In the genomic region with DNA sequence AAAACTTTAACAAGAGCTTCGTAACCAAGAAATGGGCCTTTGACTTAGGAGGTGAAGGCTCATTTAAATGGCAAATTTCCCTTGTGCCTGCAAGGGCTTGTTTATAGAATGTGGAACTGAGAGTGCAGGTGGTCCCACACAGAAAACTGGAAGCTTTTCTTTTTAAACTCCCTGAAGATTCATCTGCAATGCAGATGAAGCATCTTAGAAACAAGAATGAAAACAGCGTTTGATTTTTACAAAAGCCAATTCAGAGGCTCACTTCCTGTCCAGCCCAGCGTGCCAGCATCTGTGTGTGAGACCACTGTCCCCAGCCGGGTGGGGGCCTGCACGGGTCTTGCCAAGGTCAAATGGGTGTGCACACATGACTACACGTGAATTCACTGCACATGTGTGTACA, we compare ENCODE assay signal across 13 cellular contexts.
DNase-seq lines count a peak whose midpoint lies in the region; ATAC-seq, FAIRE-seq and TF ChIP-seq lines count a peak whose summit lies in the region.
"Had no signal": no experiment of that assay in that cellular context is flagged by ENCODE, and none has a peak within 500 bp of the region (broad histone marks: within the 10 kb centered on the region; RNA-seq: fewer than 3 reads in every experiment).

No MANE protein-coding gene starts in this region.

- no peaks in the 10 kb centered on the region for H3K27me3 ChIP-seq in H1 (replicated peaks in 1 of 4; ENCODE audit: control insufficient read depth in 3 of 4, extremely low read depth in 1 of 4, insufficient read depth in 3 of 4, low read length in 3 of 4)
- peaks cover 0 to 18% (median 0%) of the 10 kb centered on the region in 4 donors for H3K27me3 ChIP-seq in esophagus squamous epithelium
- H3K27me3 ChIP-seq: right atrium auricular region had no signal

- no peak overlapping the region for H3K4ac ChIP-seq in H1 (replicated peaks; ENCODE audit: insufficient read length, low read depth, low read length)

- H3K27me3 Mint-ChIP-seq in stimulated activated naive CD8-positive, alpha-beta T cell treated with anti-CD3 and anti-CD28 coated beads, Interleukin-15, amount 100 ng/mL, for 72 hours: peaks cover 8% of the 10 kb centered on the region

- no peak overlapping the region for H2BK120ac ChIP-seq in H1 (replicated peaks; ENCODE audit: low read depth, low read length)

- H3K27ac Mint-ChIP-seq in stimulated activated naive CD8-positive, alpha-beta T cell treated with anti-CD3 and anti-CD28 coated beads, Interleukin-15, amount 100 ng/mL, for 72 hours: no peak overlapping the region

- no peaks in the 10 kb centered on the region for H3K36me3 ChIP-seq in H1 (ENCODE audit: control insufficient read depth in 2 of 4, insufficient read depth in 4 of 4, low read length in 3 of 4)
- H3K36me3 ChIP-seq in esophagus squamous epithelium: no peaks in the 10 kb centered on the region
- H3K36me3 ChIP-seq: right atrium auricular region had no signal

- TF ChIP-seq CTCF in H1 (IDR thresholded peaks at IDR 0.05; ENCODE audit: control extremely low read depth in 1 of 3, insufficient read depth in 1 of 3, low read depth in 1 of 3, low read length in 3 of 3): no peak
- TF ChIP-seq CTCF in esophagus squamous epithelium (IDR thresholded peaks at IDR 0.05): no peak

- WGBS in H1 (ENCODE audit: extremely low coverage in 1 of 2, insufficient coverage in 1 of 2, insufficient read length in 1 of 2, insufficient replicate concordance in 2 of 2, low coverage in 1 of 2, low lambda C conversion rate in 2 of 2, missing lambda C conversion rate in 1 of 2), 2 experiments: 63% methylated on average over 6 of the region's 6 CpGs; no CpG with 5 or more reads in 1 of the 2 experiments
- WGBS in esophagus squamous epithelium, 2 donors: 48 to 76% methylated on average over 2 to 6 of the region's 6 CpGs

- no peak overlapping the region for H3K14ac ChIP-seq in H1 (ENCODE audit: insufficient read length)

- peak overlapping the region; percentile 69; the same call in 1 of the 2 replicates for H2BK12ac ChIP-seq in H1 (ENCODE audit: low read depth, low read length)

- 0 out of 2 replicates have a peak overlapping the region, but pooled peaks have one; percentile 67 for H2BK20ac ChIP-seq in H1 (ENCODE audit: low read length)

- H3K79me2 ChIP-seq in H1 (ENCODE audit: control insufficient read depth in 1 of 2, insufficient read depth in 2 of 2, low read length in 2 of 2): no peaks in the 10 kb centered on the region

- H4K8ac ChIP-seq in H1 (ENCODE audit: extremely low read depth, insufficient read depth, low read length): no peak overlapping the region

- H3K27ac ChIP-seq in H1 (ENCODE audit: low read depth, low read length) (no peak overlapping the region), esophagus squamous epithelium (no peak overlapping the region)
- H3K27ac ChIP-seq: right atrium auricular region had no signal

- H3K79me1 ChIP-seq in H1 (ENCODE audit: low read depth, low read length): no peaks in the 10 kb centered on the region

- no peaks in the 10 kb centered on the region for H4K20me1 ChIP-seq in H1 (replicated peaks in 1 of 2; ENCODE audit: control insufficient read depth in 1 of 2, insufficient read depth in 2 of 2, low read length in 2 of 2)

- TF ChIP-seq POLR2A in H1 (IDR thresholded peaks at IDR 0.05; ENCODE audit: control extremely low read depth in 1 of 2, low read depth in 2 of 2, low read length in 2 of 2) (no peak), esophagus squamous epithelium (IDR thresholded peaks at IDR 0.05) (no peak)

- H2BK15ac ChIP-seq in H1 (ENCODE audit: low read length): no peak overlapping the region

- no peak for TF ChIP-seq EP300 in H1 (IDR thresholded peaks at IDR 0.05; ENCODE audit: borderline replicate concordance in 1 of 2, low read depth in 2 of 2, low read length in 2 of 2)

- FAIRE-seq in H1 (lab: Jason Lieb, UNC): no peak

- no peak overlapping the region; the same call in 1 of the 2 replicates for H3K18ac ChIP-seq in H1 (ENCODE audit: extremely low read depth, low read length)

- no peaks in the 10 kb centered on the region for H3K9me3 ChIP-seq in H1 (ENCODE audit: insufficient read depth in 2 of 2, low read depth in 1 of 2, low read length in 1 of 2)
- H3K9me3 ChIP-seq in esophagus squamous epithelium: no peaks in the 10 kb centered on the region
- H3K9me3 ChIP-seq: right atrium auricular region had no signal

- DNase-seq in COLO829 (ENCODE audit: low spot score): peak; percentile 25
- DNase-seq in H1 (ENCODE audit: low read depth in 1 of 2, low spot score in 2 of 2): no peak
- no peak for DNase-seq in stimulated activated naive CD8-positive, alpha-beta T cell treated with anti-CD3 and anti-CD28 coated beads, Interleukin-15, amount 100 ng/mL, for 72 hours
- DNase-seq in esophagus squamous epithelium (lab: John Stamatoyannopoulos, UW): no peak
- no peak for DNase-seq in activated gamma-delta T cell treated with Interleukin-2 at 50 U/mL for 16 hours
- DNase-seq in NCI-H510A treated with DMSO at 0.1 percent for 48 hours (lab: John Stamatoyannopoulos, UW): no peak
- DNase-seq: activated CD4-positive, CD25-positive, alpha-beta regulatory T cell treated with anti-CD3 and anti-CD28 coated beads, Interleukin-2, amount 50 U/mL, for 72 hours; HCEC 1CT; NCI-H2081 treated with DMSO at 0.1 percent for 48 hours had no signal

- H2BK5ac ChIP-seq in H1 (ENCODE audit: low read depth, low read length): peak overlapping the region; percentile 69; the same call in 1 of the 2 replicates

- no peak overlapping the region for H3K9ac ChIP-seq in H1 (replicated peaks in 1 of 4; ENCODE audit: extremely low read depth in 1 of 4, low read depth in 3 of 4, low read length in 3 of 4)

- H3K4me1 ChIP-seq in H1 (replicated peaks in 1 of 4; ENCODE audit: control insufficient read depth in 3 of 4, insufficient read depth in 4 of 4, low read length in 3 of 4) (peaks cover 12 to 37% (median 16%) of the 10 kb centered on the region in 4 experiments), esophagus squamous epithelium (peaks cover 4 to 26% (median 12%) of the 10 kb centered on the region in 3 donors)

- POLR2A ChIA-PET in H1 (lab: Charles Lee; ENCODE audit: partially characterized antibody): interaction anchor here (1.2 to 2.4 kb wide), 3 partner anchors 9 to 28 kb away, joined by 4 to 9 read pairs (median 8); no protein-coding TSS in a partner anchor

- no peak overlapping the region for H2AFZ ChIP-seq in H1 (ENCODE audit: low read length)

- CTCF ChIA-PET in H1 (lab: Charles Lee; ENCODE audit: partially characterized antibody): interaction anchor here (0.7 to 11.4 kb wide), 10 partner anchors 12 to 430 kb away, joined by 3 to 156 read pairs (median 21); no protein-coding TSS in a partner anchor

- H3K4me2 ChIP-seq in H1 (ENCODE audit: insufficient read depth in 1 of 2, low read depth in 2 of 2, low read length in 2 of 2): peak overlapping the region in 1 of 2 experiments; percentile 7; a peak in 1 of 4 replicates

- no peak for TF ChIP-seq RAD21 in H1 (IDR thresholded peaks at IDR 0.05 in 1 of 2, conservative IDR thresholded peaks at IDR 0.05 in 1 of 2; ENCODE audit: low read depth in 2 of 2, low read length in 2 of 2)

- intact Hi-C loops in esophagus squamous epithelium (cut with DNase I): no loop called here

- no peak overlapping the region for H3K23ac ChIP-seq in H1 (ENCODE audit: insufficient read length)

- H3K9me3 Mint-ChIP-seq in stimulated activated naive CD8-positive, alpha-beta T cell treated with anti-CD3 and anti-CD28 coated beads, Interleukin-15, amount 100 ng/mL, for 72 hours: no peaks in the 10 kb centered on the region
- H3K9me3 Mint-ChIP-seq: central memory CD8-positive, alpha-beta T cell had no signal

- H2AK5ac ChIP-seq in H1 (ENCODE audit: low read depth, low read length): no peak overlapping the region

- H3K56ac ChIP-seq in H1 (replicated peaks; ENCODE audit: insufficient read length, low read depth, low read length): no peak overlapping the region

- ATAC-seq in GM19438 (IDR thresholded peaks at IDR 0.05; ENCODE audit: low read depth, unreplicated experiment) (peak; percentile 65), HG03060 (IDR thresholded peaks at IDR 0.05; ENCODE audit: low read depth, unreplicated experiment) (peak; percentile 54)
- ATAC-seq in stimulated activated naive CD8-positive, alpha-beta T cell treated with anti-CD3 and anti-CD28 coated beads, Interleukin-15, amount 100 ng/mL, for 72 hours: no peak

- no peak overlapping the region for H4K91ac ChIP-seq in H1 (replicated peaks; ENCODE audit: insufficient read length, low read length)

- H3K4me3 ChIP-seq in H1 (ENCODE audit: extremely low read depth in 1 of 4, insufficient read depth in 2 of 4, low read depth in 3 of 4, low read length in 4 of 4): no peak overlapping the region
- H3K4me3 ChIP-seq in esophagus squamous epithelium: no peak overlapping the region
- H3K4me3 ChIP-seq: right atrium auricular region had no signal

- no peak overlapping the region for H4K5ac ChIP-seq in H1 (ENCODE audit: insufficient read length, low read depth, low read length)

- peaks cover 7% of the 10 kb centered on the region for H3K4me1 Mint-ChIP-seq in stimulated activated naive CD8-positive, alpha-beta T cell treated with anti-CD3 and anti-CD28 coated beads, Interleukin-15, amount 100 ng/mL, for 72 hours

- H3K23me2 ChIP-seq in H1 (ENCODE audit: low read depth, low read length): no peaks in the 10 kb centered on the region

- no peak overlapping the region for H3K4me3 Mint-ChIP-seq in stimulated activated naive CD8-positive, alpha-beta T cell treated with anti-CD3 and anti-CD28 coated beads, Interleukin-15, amount 100 ng/mL, for 72 hours
- H3K4me3 Mint-ChIP-seq: central memory CD8-positive, alpha-beta T cell had no signal

TF ChIP-seq in H1, 55 proteins besides CTCF, POLR2A, EP300 and RAD21 (continues in another document):
- TF ChIP-seq EGR1 (IDR thresholded peaks at IDR 0.05; ENCODE audit: borderline replicate concordance, low read depth, low read length) (no peak), HDAC2 (IDR thresholded peaks at IDR 0.05; ENCODE audit: borderline replicate concordance in 1 of 2, low read depth in 2 of 2, low read length in 2 of 2) (no peak), RNF2 (IDR thresholded peaks at IDR 0.05; ENCODE audit: borderline replicate concordance, low read depth, low read length, missing control alignments, poor library complexity, severe bottlenecking) (no peak), GABPA (IDR thresholded peaks at IDR 0.05; ENCODE audit: borderline replicate concordance, insufficient read depth, low read length) (no peak), RFX5 (IDR thresholded peaks at IDR 0.05; ENCODE audit: borderline replicate concordance, low read depth, low read length) (no peak), MAFK (IDR thresholded peaks at IDR 0.05; ENCODE audit: low read depth, low read length) (no peak), SP1 (IDR thresholded peaks at IDR 0.05; ENCODE audit: low read depth, low read length) (no peak), CREB1 (IDR thresholded peaks at IDR 0.05) (no peak), SIN3A (conservative IDR thresholded peaks at IDR 0.05 in 1 of 2, IDR thresholded peaks at IDR 0.05 in 1 of 2; ENCODE audit: low read depth in 1 of 2, low read length in 2 of 2) (no peak), SRF (IDR thresholded peaks at IDR 0.05; ENCODE audit: low read depth, low read length) (no peak), BACH1 (IDR thresholded peaks at IDR 0.05; ENCODE audit: low read length) (no peak)
